ENCODE assay signal across 8 cellular contexts in the genomic region with DNA sequence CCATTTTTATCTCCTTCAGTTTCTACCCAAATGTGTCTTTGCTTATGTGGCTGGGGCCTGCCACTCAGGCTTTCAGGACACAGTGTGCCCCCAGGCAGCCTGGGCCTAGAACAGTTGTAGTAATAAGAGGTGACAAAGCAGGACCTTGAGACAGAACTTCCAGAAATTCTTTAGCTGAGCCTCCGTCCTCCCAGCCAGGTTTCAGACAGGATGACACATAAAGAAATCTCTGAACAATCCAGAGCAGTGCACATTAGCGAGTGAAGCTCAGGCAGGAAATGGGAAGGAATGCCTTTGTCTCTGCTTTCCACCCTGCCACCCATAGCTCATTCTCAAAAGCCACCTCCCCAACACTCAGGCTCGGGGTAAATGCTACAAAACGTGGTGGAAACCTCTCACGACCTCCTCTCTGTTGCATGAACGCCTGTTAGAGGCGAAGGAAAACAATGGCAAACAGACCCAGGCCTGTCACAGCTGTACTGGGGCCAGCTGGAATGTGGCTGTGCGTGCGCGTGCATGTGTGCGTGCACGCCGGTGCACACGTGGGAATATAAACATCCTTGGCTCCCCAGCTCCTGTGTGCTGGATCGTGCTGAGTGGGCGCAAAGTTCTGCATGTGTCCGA.
A peak's percentile ranks its signal among the peaks of the same experiment; 100 is the strongest.
DNase-seq lines count a peak whose midpoint lies in the region; ATAC-seq and TF ChIP-seq lines count a peak whose summit lies in the region.

No MANE protein-coding gene starts in this region.

- 0 out of 2 replicates have a peak, but pooled peaks cover 6% of the 10 kb centered on the region for H3F3A ChIP-seq in OCI-LY1 (ENCODE audit: insufficient read depth, low read length)

- no peak overlapping the region for H2AFZ ChIP-seq in OCI-LY1 (ENCODE audit: low read length)

- peak overlapping the region; percentile 77 to 84 for H3K4me3 Mint-ChIP-seq in activated T-cell treated with anti-CD3 and anti-CD28 coated beads, Interleukin-2, amount 50 U/mL, for 72 hours

- no peaks in the 10 kb centered on the region for H3K9me3 Mint-ChIP-seq in activated T-cell treated with anti-CD3 and anti-CD28 coated beads, Interleukin-2, amount 50 U/mL, for 72 hours

- peaks cover 58% of the 10 kb centered on the region for H3K4me1 ChIP-seq in OCI-LY1 (ENCODE audit: insufficient read depth, low read length, severe bottlenecking)
- peaks cover 6 to 44% (median 31%) of the 10 kb centered on the region in 5 donors for H3K4me1 ChIP-seq in subcutaneous abdominal adipose tissue (ENCODE audit: control insufficient read depth in 5 of 5, insufficient read depth in 5 of 5, low read length in 5 of 5)

- H3K27ac ChIP-seq in OCI-LY1 (ENCODE audit: low read depth, low read length, poor library complexity, severe bottlenecking) (peak overlapping the region; percentile 98), subcutaneous abdominal adipose tissue (ENCODE audit: low read depth, low read length) (peak overlapping the region; percentile 23)

- H3K4me1 Mint-ChIP-seq in activated T-cell treated with anti-CD3 and anti-CD28 coated beads, Interleukin-2, amount 50 U/mL, for 72 hours (ENCODE audit: low read depth), result peaks cover 70% of the 10 kb centered on the region

- H3K36me3 ChIP-seq in OCI-LY1 (ENCODE audit: insufficient read depth, low read length) (no peaks in the 10 kb centered on the region), subcutaneous abdominal adipose tissue (ENCODE audit: control insufficient read depth in 5 of 5, insufficient read depth in 5 of 5, low read length in 5 of 5) (no peaks in the 10 kb centered on the region)

- no peaks in the 10 kb centered on the region for H3K79me2 ChIP-seq in OCI-LY1 (ENCODE audit: insufficient read depth, low read length)

- H3K9ac ChIP-seq in OCI-LY1 (ENCODE audit: low read length), result peak overlapping the region; percentile 56
- H3K9ac ChIP-seq in subcutaneous abdominal adipose tissue (ENCODE audit: low read length in 5 of 5), result peak overlapping the region in 1 of 5 donors; percentile 20

- H3K9me3 ChIP-seq in OCI-LY1 (ENCODE audit: low read length), result no peaks in the 10 kb centered on the region
- no peaks in the 10 kb centered on the region for H3K9me3 ChIP-seq in subcutaneous abdominal adipose tissue (ENCODE audit: control insufficient read depth in 5 of 5, low read length in 5 of 5)

- no peak overlapping the region for H3K27ac Mint-ChIP-seq in activated T-cell treated with anti-CD3 and anti-CD28 coated beads, Interleukin-2, amount 50 U/mL, for 72 hours

- ATAC-seq in activated T-cell treated with anti-CD3 and anti-CD28 coated beads, Interleukin-2, amount 50 U/mL, for 72 hours (replicated peaks in 1 of 2), result peak; percentile 8 to 23
- no peak for ATAC-seq in GM21367 (IDR thresholded peaks at IDR 0.05; ENCODE audit: unreplicated experiment)
- no peak for ATAC-seq in GM21526 (IDR thresholded peaks at IDR 0.05; ENCODE audit: low FRiP score, unreplicated experiment)

- no peaks in the 10 kb centered on the region for H3K27me3 Mint-ChIP-seq in activated T-cell treated with anti-CD3 and anti-CD28 coated beads, Interleukin-2, amount 50 U/mL, for 72 hours (ENCODE audit: low read depth)

- H3K4me2 ChIP-seq in OCI-LY1 (ENCODE audit: low read length), result peak overlapping the region; percentile 66

- H3K27me3 ChIP-seq in OCI-LY1 (ENCODE audit: insufficient read depth, low read length) (no peaks in the 10 kb centered on the region), subcutaneous abdominal adipose tissue (ENCODE audit: control insufficient read depth in 5 of 5, insufficient read depth in 4 of 5, low read length in 5 of 5) (no peaks in the 10 kb centered on the region)

- no peaks in the 10 kb centered on the region for H3K36me3 Mint-ChIP-seq in activated T-cell treated with anti-CD3 and anti-CD28 coated beads, Interleukin-2, amount 50 U/mL, for 72 hours (ENCODE audit: insufficient read depth in 2 of 2)

- TF ChIP-seq CTCF in OCI-LY1 (IDR thresholded peaks at IDR 0.05; ENCODE audit: low read length) (no peak), fibroblast of the aortic adventitia (IDR thresholded peaks at IDR 0.05; ENCODE audit: insufficient read depth, low read length) (no peak)

- peak overlapping the region; percentile 42 for H3K4me3 ChIP-seq in OCI-LY1 (ENCODE audit: low read depth, low read length, poor library complexity, severe bottlenecking)
- H3K4me3 ChIP-seq in fibroblast of the aortic adventitia (ENCODE audit: low read depth, low read length), result no peak overlapping the region
- peak overlapping the region in 2 of 5 donors; percentile 6 to 28 for H3K4me3 ChIP-seq in subcutaneous abdominal adipose tissue (ENCODE audit: low read depth in 1 of 5, low read length in 5 of 5)

- DNase-seq in activated T-cell treated with anti-CD3 and anti-CD28 coated beads, Interleukin-2, amount 50 U/mL, for 72 hours, result no peak
- DNase-seq in activated T-cell treated with anti-CD3 and anti-CD28 coated beads for 4 hours, result no peak
- DNase-seq in fibroblast of the aortic adventitia (ENCODE audit: low read depth), result peak; percentile 64
- no peak for DNase-seq in NCI-H524 (lab: John Stamatoyannopoulos, UW)

- no peaks in the 10 kb centered on the region for H4K20me1 ChIP-seq in OCI-LY1 (ENCODE audit: insufficient read depth, low read length)

- H3K9me2 ChIP-seq in OCI-LY1 (ENCODE audit: low read depth, low read length), result no peaks in the 10 kb centered on the region

Comparison
In these comparisons a context has a peak if more than half of its experiments do, and no peak if none do; other contexts are left out.
1. ATAC-seq: peak in activated T-cell treated with anti-CD3 and anti-CD28 coated beads, Interleukin-2, amount 50 U/mL, for 72 hours (2 of 2); none in GM21367 (single experiment) and GM21526 (single experiment).